Comparison of ENCODE assay signal across 8 cellular contexts in the genomic region with DNA sequence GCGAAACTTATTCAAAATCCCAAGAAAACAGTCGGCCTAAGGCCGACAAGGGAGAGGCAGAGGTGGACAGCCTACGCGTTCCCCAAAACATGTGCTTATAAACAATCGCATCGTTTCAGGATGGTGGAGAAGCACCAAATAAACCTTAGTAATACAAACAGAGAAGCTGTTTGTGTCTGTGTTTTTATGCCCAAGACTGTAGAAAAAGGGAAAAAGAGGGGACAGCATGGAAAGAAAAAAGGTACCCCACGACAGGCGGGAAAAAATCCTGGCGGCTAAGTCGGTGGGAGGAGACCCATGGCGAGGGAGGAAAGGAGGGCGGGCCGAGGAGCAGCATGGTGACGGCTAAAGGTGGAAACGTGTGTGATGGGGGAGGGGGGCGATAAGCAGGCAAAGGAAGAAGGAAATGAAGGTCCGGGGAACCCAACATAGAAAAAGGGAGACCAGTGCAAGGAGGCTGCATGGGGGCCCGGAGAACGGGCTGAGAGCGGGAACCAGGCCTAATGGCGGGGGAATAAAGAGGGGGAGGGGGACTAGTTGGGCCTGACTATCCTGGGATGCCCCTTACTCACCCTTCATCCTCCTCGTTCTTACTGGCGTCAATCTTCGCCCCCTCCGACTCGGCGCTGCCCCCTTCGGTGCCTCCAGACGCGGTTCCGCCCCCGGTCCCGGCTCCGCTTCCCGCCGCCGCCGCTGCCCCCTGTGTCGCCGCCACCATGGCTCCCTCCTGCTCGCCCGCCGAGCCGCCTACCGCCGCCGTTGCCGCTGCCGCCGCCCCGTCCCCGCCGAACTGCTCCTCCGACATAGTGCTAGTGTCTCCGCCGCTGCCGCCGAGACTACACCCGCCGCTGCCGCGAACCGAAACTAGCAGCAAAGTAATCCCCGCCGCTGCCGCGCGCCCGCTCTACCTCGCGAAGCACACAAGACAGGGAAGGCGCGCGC. TPM values are rescaled to one million over a fixed set of nuclear protein-coding genes. Genes with fewer than 3 reads are reported as not detected.
DNase-seq lines count a peak whose midpoint lies in the region; ATAC-seq and TF ChIP-seq lines count a peak whose summit lies in the region.

No MANE protein-coding gene starts in this region.

- H4K20me1 ChIP-seq in neural progenitor cell (ENCODE audit: low read depth): peaks cover 51% of the 10 kb centered on the region

- H3K27ac ChIP-seq in neural progenitor cell: peak overlapping the region; percentile 100
- peak overlapping the region; percentile 96 to 100 (median 100) for H3K27ac ChIP-seq in stomach

- H3K9me3 ChIP-seq in neural progenitor cell (ENCODE audit: low read depth) (no peaks in the 10 kb centered on the region), stomach (no peaks in the 10 kb centered on the region)

- peaks cover 5% of the 10 kb centered on the region for H3K27me3 Mint-ChIP-seq in neural progenitor cell (ENCODE audit: insufficient read depth, low read depth)

- H3K4me3 Mint-ChIP-seq in neural progenitor cell: peak overlapping the region; percentile 100

- H3K27me3 ChIP-seq in neural progenitor cell (no peaks in the 10 kb centered on the region), stomach (no peaks in the 10 kb centered on the region)

- H3K4me2 ChIP-seq in neural progenitor cell: peak overlapping the region; percentile 99

- peak overlapping the region; percentile 71 for H2AFZ ChIP-seq in neural progenitor cell (replicated peaks)

- peak overlapping the region; percentile 95 for H3K4me3 ChIP-seq in Jurkat, Clone E6-1 (ENCODE audit: low read length)
- peak overlapping the region; percentile 100 for H3K4me3 ChIP-seq in fibroblast of villous mesenchyme (ENCODE audit: low read depth, low read length)
- H3K4me3 ChIP-seq in neural progenitor cell: peak overlapping the region; percentile 95
- H3K4me3 ChIP-seq in stomach: peak overlapping the region; percentile 76 to 97 (median 90)

- WGBS in stomach, 5 donors: 0 to 2% (median 1%) methylated on average over 46 to 75 of the region's 75 CpGs

- peaks cover 34% of the 10 kb centered on the region for H3K4me1 Mint-ChIP-seq in neural progenitor cell

- no peak for TF ChIP-seq EP300 in stomach (IDR thresholded peaks at IDR 0.05)

- peak overlapping the region; percentile 99 for H3K27ac Mint-ChIP-seq in neural progenitor cell

- H3K79me2 ChIP-seq in neural progenitor cell (ENCODE audit: low read depth): peaks cover 83% of the 10 kb centered on the region

- H3K4me1 ChIP-seq in neural progenitor cell (peaks cover 33% of the 10 kb centered on the region), stomach (peaks cover 33 to 62% (median 44%) of the 10 kb centered on the region in 4 donors)

- peak; percentile 37 for DNase-seq in DMS53 treated with DMSO at 0.1 percent for 48 hours (lab: John Stamatoyannopoulos, UW; ENCODE audit: unreplicated experiment)
- peak; percentile 82 for DNase-seq in Jurkat, Clone E6-1 (ENCODE audit: low read depth, low spot score)
- peak; percentile 78 for DNase-seq in RPMI7951 (ENCODE audit: low read depth)
- DNase-seq in activated T-helper 9 cell treated with anti-CD3 and anti-CD28 coated beads, Interleukin-2, amount 50 U/mL, for 16 hours (ENCODE audit: low read depth): peak; percentile 61
- peak; percentile 68 for DNase-seq in fibroblast of villous mesenchyme (ENCODE audit: low read depth)
- peak; percentile 67 for DNase-seq in neural progenitor cell (ENCODE audit: low spot score)
- DNase-seq in stomach: peak; percentile 82

- intact Hi-C loops in stomach (cut with DNase I; ENCODE audit: low total_unique reads): no loop called here

- peaks cover 36% of the 10 kb centered on the region for H3F3A ChIP-seq in neural progenitor cell (ENCODE audit: low read depth)

- H3K36me3 Mint-ChIP-seq in neural progenitor cell: peaks cover 36% of the 10 kb centered on the region

- no peaks in the 10 kb centered on the region for H3K9me3 Mint-ChIP-seq in neural progenitor cell

- H3K9ac ChIP-seq in neural progenitor cell: peak overlapping the region; percentile 99

- TF ChIP-seq CTCF in fibroblast of villous mesenchyme (IDR thresholded peaks at IDR 0.05; ENCODE audit: insufficient read depth, low read depth, low read length): no peak
- no peak for TF ChIP-seq CTCF in neural progenitor cell (IDR thresholded peaks at IDR 0.05)
- no peak for TF ChIP-seq CTCF in stomach (IDR thresholded peaks at IDR 0.05)

- no peak for TF ChIP-seq POLR2A in stomach (IDR thresholded peaks at IDR 0.05)

- H3K36me3 ChIP-seq in neural progenitor cell (peaks cover 16% of the 10 kb centered on the region), stomach (peaks cover 0 to 18% (median under 1%) of the 10 kb centered on the region in 4 donors)

- peak; percentile 34 for ATAC-seq in GM21723 (IDR thresholded peaks at IDR 0.05; ENCODE audit: unreplicated experiment)

RNA-seq across cellular contexts. Expression of a gene that starts 0.6 kb away (rescaled TPM):
- 798 TPM for polyA plus RNA-seq in Jurkat, Clone E6-1 (2012; ENCODE audit: insufficient read depth, insufficient read length)
- total RNA-seq in RPMI7951 (2014; rRNA removed; shearing (Covaris generic)): 40.6 and 47.3 TPM in 2 replicates
- total RNA-seq in fibroblast of villous mesenchyme (25.0 and 27.1 TPM in 2 replicates), neural progenitor cell (ENCODE audit: low replicate concordance) (159 and 250 TPM in 2 replicates), stomach (100 to 1,000 TPM in 2 of 5 donors, 10 to 100 TPM in 3; 87.0 to 179 (median 95.7) TPM)
- polyA plus RNA-seq in stomach: 100 to 1,000 TPM; 112 to 161 (median 143) TPM

RNA-seq across cellular contexts. Expression of a gene that starts 57.1 kb away (rescaled TPM):
- 488 TPM for polyA plus RNA-seq in Jurkat, Clone E6-1 (2012; ENCODE audit: insufficient read depth, insufficient read length)
- total RNA-seq in RPMI7951 (2014; rRNA removed; shearing (Covaris generic)): 224 and 227 TPM in 2 replicates
- total RNA-seq in fibroblast of villous mesenchyme (174 and 188 TPM in 2 replicates), neural progenitor cell (ENCODE audit: low replicate concordance) (423 and 699 TPM in 2 replicates), stomach (100 to 1,000 TPM in 4 of 5 donors, 10 to 100 TPM in 1; 71.8 to 456 (median 132) TPM)
- 100 to 1,000 TPM; 141 to 204 (median 202) TPM for polyA plus RNA-seq in stomach

RNA-seq across cellular contexts. Expression of a gene that starts 57.2 kb away (rescaled TPM):
- 72.5 TPM for polyA plus RNA-seq in Jurkat, Clone E6-1 (2012; ENCODE audit: insufficient read depth, insufficient read length)
- 41.4 and 47.8 TPM in 2 replicates for total RNA-seq in RPMI7951 (2014; rRNA removed; shearing (Covaris generic))
- total RNA-seq in fibroblast of villous mesenchyme (36.7 TPM in 2 replicates), neural progenitor cell (ENCODE audit: low replicate concordance) (44.6 and 64.4 TPM in 2 replicates), stomach (10 to 100 TPM in 3 of 5 donors, 1 to 10 TPM in 1, under 1 TPM in 1; 0.58 to 35.1 (median 13.8) TPM)
- polyA plus RNA-seq in stomach: 10 to 100 TPM; 29.9 to 33.2 (median 31.8) TPM

Comparison
In these comparisons a context has a peak if more than half of its experiments do, and no peak if none do; other contexts are left out.
1. Peak in every context shown above with its lines: DNase-seq, ATAC-seq, H3K4me3 ChIP-seq and H3K27ac ChIP-seq.